Comparison of ENCODE assay signal across 15 cellular contexts in genomic region chr5:146475190-146475801, GRCh38. TPM values are rescaled to one million over a fixed set of nuclear protein-coding genes. Genes with fewer than 3 reads are reported as not detected.
A peak's percentile ranks its signal among the peaks of the same experiment; 100 is the strongest.
DNase-seq lines count a peak whose midpoint lies in the region; FAIRE-seq and TF ChIP-seq lines count a peak whose summit lies in the region.
"Had no signal": no experiment of that assay in that cellular context is flagged by ENCODE, and none has a peak within 500 bp of the region (broad histone marks: within the 10 kb centered on the region; RNA-seq: fewer than 3 reads in every experiment).

No MANE protein-coding gene starts in this region.

- DNase-seq in GM12864 (ENCODE audit: low read depth): no peak
- no peak for DNase-seq in bronchial epithelial cell (ENCODE audit: low read depth)
- DNase-seq in retinal pigment epithelial cell (ENCODE audit: low read depth): no peak
- DNase-seq in AML-193 (lab: John Stamatoyannopoulos, UW): no peak
- DNase-seq in OCI-M2 (lab: John Stamatoyannopoulos, UW; ENCODE audit: unreplicated experiment): no peak
- DNase-seq in activated CD8-positive, alpha-beta memory T cell treated with anti-CD3 and anti-CD28 coated beads for 24 hours: no peak
- DNase-seq: activated CD4-positive, alpha-beta T cell treated with anti-CD3 and anti-CD28 coated beads for 48 hours; caudate nucleus; esophagus squamous epithelium; GOT3; NCI-H1694 treated with DMSO at 0.1 percent for 48 hours had no signal

- no peak for FAIRE-seq in bronchial epithelial cell (lab: Jason Lieb, UNC)
- FAIRE-seq: HTR-8/SVneo had no signal

- TF ChIP-seq CTCF in GM12864 (IDR thresholded peaks at IDR 0.05; ENCODE audit: low read depth, low read length, missing control alignments): peak; percentile 37
- TF ChIP-seq CTCF in LNCAP (IDR thresholded peaks at IDR 0.05): peak; percentile 22; the same call in 1 of the 2 replicates
- TF ChIP-seq CTCF in bronchial epithelial cell (IDR thresholded peaks at IDR 0.05; ENCODE audit: insufficient read depth, low read length, severe bottlenecking): peak; percentile 17
- TF ChIP-seq CTCF in retinal pigment epithelial cell (conservative IDR thresholded peaks at IDR 0.05; ENCODE audit: low read depth, low read length): peak; percentile 42

- peaks cover 7% of the 10 kb centered on the region for H3K36me3 ChIP-seq in bronchial epithelial cell (ENCODE audit: control insufficient read depth, insufficient read depth, low read length)

- no peak overlapping the region for H3K4me3 ChIP-seq in GM12864 (ENCODE audit: low read depth, low read length)
- no peak overlapping the region for H3K4me3 ChIP-seq in bronchial epithelial cell (ENCODE audit: low read depth, low read length)
- no peak overlapping the region for H3K4me3 ChIP-seq in retinal pigment epithelial cell (ENCODE audit: low read length)
- H3K4me3 ChIP-seq: esophagus squamous epithelium, right atrium auricular region, suprapubic skin had no signal

- no peaks in the 10 kb centered on the region for H3K27me3 ChIP-seq in bronchial epithelial cell (ENCODE audit: control insufficient read depth, insufficient read depth, low read length)
- H3K27me3 ChIP-seq: esophagus squamous epithelium, right atrium auricular region, suprapubic skin had no signal

RNA-seq across cellular contexts. Expression of gene TCERG1, which starts 28.2 kb away (rescaled TPM):
- total RNA-seq in bronchial epithelial cell: 32.6 and 36.7 TPM in 2 replicates

RNA-seq across cellular contexts. Expression of gene GPR151, which starts 40.7 kb away (rescaled TPM):
- not detected in 2 replicates for total RNA-seq in bronchial epithelial cell
- total RNA-seq: esophagus squamous epithelium, right atrium auricular region, suprapubic skin had no signal
